1 cellular context compared by ENCODE assay signal in genomic region chr2:44267269-44268258, GRCh38.
TF ChIP-seq lines count a peak whose summit lies in the region.

No MANE protein-coding gene starts in this region.

TF ChIP-seq in GM12878, 131 proteins besides CTCF, POLR2A, EP300 and RAD21 (continued from another document):
- TF ChIP-seq CEBPZ (IDR thresholded peaks at IDR 0.05; ENCODE audit: low read depth, low read length) (no peak), PML (IDR thresholded peaks at IDR 0.05; ENCODE audit: low read length) (no peak), ELK1 (IDR thresholded peaks at IDR 0.05; ENCODE audit: low read depth, low read length) (no peak), E2F8 (IDR thresholded peaks at IDR 0.05; ENCODE audit: low read depth, partially characterized antibody) (no peak), IRF5 (IDR thresholded peaks at IDR 0.05; ENCODE audit: borderline replicate concordance) (no peak), CBX3 (IDR thresholded peaks at IDR 0.05; ENCODE audit: borderline replicate concordance, low read depth) (no peak), E4F1 (IDR thresholded peaks at IDR 0.05; ENCODE audit: borderline replicate concordance, partially characterized antibody) (no peak), HDAC6 (IDR thresholded peaks at IDR 0.05; ENCODE audit: unreplicated experiment) (no peak), BMI1 (IDR thresholded peaks at IDR 0.05; ENCODE audit: borderline replicate concordance) (no peak), SMAD5 (IDR thresholded peaks at IDR 0.05; ENCODE audit: low read depth) (no peak), PAX8 (IDR thresholded peaks at IDR 0.05) (no peak), ZNF24 (IDR thresholded peaks at IDR 0.05) (no peak), ESRRA (IDR thresholded peaks at IDR 0.05; ENCODE audit: low read length) (no peak), ZBTB40 (IDR thresholded peaks at IDR 0.05; ENCODE audit: borderline replicate concordance) (no peak), SMARCA5 (IDR thresholded peaks at IDR 0.05) (no peak), TCF12 (IDR thresholded peaks at IDR 0.05; ENCODE audit: low read depth, low read length) (no peak), CUX1 (IDR thresholded peaks at IDR 0.05; ENCODE audit: insufficient replicate concordance, low read depth, low read length) (no peak), ZNF687 (IDR thresholded peaks at IDR 0.05) (no peak)
